Comparison of ENCODE assay signal across 18 cellular contexts in genomic region chr7:69105092-69105491, GRCh38.
A peak's percentile ranks its signal among the peaks of the same experiment; 100 is the strongest.
DNase-seq lines count a peak whose midpoint lies in the region; ATAC-seq and TF ChIP-seq lines count a peak whose summit lies in the region.
"Had no signal": no experiment of that assay in that cellular context is flagged by ENCODE, and none has a peak within 500 bp of the region (broad histone marks: within the 10 kb centered on the region; RNA-seq: fewer than 3 reads in every experiment).

No MANE protein-coding gene starts in this region.

- CTCF ChIA-PET in PC-3 (lab: Charles Lee) = no interaction called here

- POLR2A ChIA-PET in PC-3 (lab: Charles Lee; ENCODE audit: unreplicated experiment) = no interaction called here

- H3K9me3 Mint-ChIP-seq in endodermal cell = peaks cover 2% of the 10 kb centered on the region
- H3K9me3 Mint-ChIP-seq in activated T-cell treated with anti-CD3 and anti-CD28 coated beads, Interleukin-2, amount 50 U/mL, for 24 hours = peaks cover 8% of the 10 kb centered on the region
- H3K9me3 Mint-ChIP-seq in activated T-cell treated with anti-CD3 and anti-CD28 coated beads, Interleukin-2, amount 50 U/mL, for 4 hours = peaks cover 5% of the 10 kb centered on the region

- H3K4me3 Mint-ChIP-seq in endodermal cell = no peak overlapping the region
- no peak overlapping the region for H3K4me3 Mint-ChIP-seq in activated T-cell treated with anti-CD3 and anti-CD28 coated beads, Interleukin-2, amount 50 U/mL, for 24 hours
- H3K4me3 Mint-ChIP-seq in activated T-cell treated with anti-CD3 and anti-CD28 coated beads, Interleukin-2, amount 50 U/mL, for 4 hours = no peak overlapping the region

- intact Hi-C loops in PC-3 (cut with micrococcal nuclease) (no loop called here), left lung (cut with DNase I) (no loop called here)

- no peaks in the 10 kb centered on the region for H4K20me1 ChIP-seq in PC-3 (ENCODE audit: low read length)
- H4K20me1 ChIP-seq: BLaER1 had no signal

- no TSS peak for BruUV-seq in PC-3 (replicated peaks; lab: Mats Ljungman, UMichigan)

- H3K9me3 ChIP-seq in PC-3 (ENCODE audit: low read length) = no peaks in the 10 kb centered on the region
- no peaks in the 10 kb centered on the region for H3K9me3 ChIP-seq in endodermal cell (ENCODE audit: control insufficient read depth, low read length)
- no peaks in the 10 kb centered on the region for H3K9me3 ChIP-seq in left lung
- H3K9me3 ChIP-seq: HAP-1 had no signal

- H3K9me2 ChIP-seq in PC-3 (replicated peaks; ENCODE audit: low read length) = no peaks in the 10 kb centered on the region

- H3K9ac ChIP-seq in PC-3 (ENCODE audit: low read length) (no peak overlapping the region), endodermal cell (ENCODE audit: extremely low read depth, low read length, poor library complexity, severe bottlenecking) (no peak overlapping the region)
- H3K9ac ChIP-seq: BLaER1 had no signal

- H3K27ac Mint-ChIP-seq in endodermal cell = peak overlapping the region; percentile 85
- no peak overlapping the region for H3K27ac Mint-ChIP-seq in activated T-cell treated with anti-CD3 and anti-CD28 coated beads, Interleukin-2, amount 50 U/mL, for 24 hours

- no peaks in the 10 kb centered on the region for H3F3A ChIP-seq in PC-3 (ENCODE audit: low read length, unreplicated experiment)

- TF ChIP-seq CTCF in PC-3 (conservative IDR thresholded peaks at IDR 0.05; ENCODE audit: low read depth, low read length) = no peak
- TF ChIP-seq CTCF in endodermal cell (conservative IDR thresholded peaks at IDR 0.05) = no peak
- TF ChIP-seq CTCF in left lung (IDR thresholded peaks at IDR 0.05) = no peak

- peaks cover 47% of the 10 kb centered on the region for H3K4me1 Mint-ChIP-seq in endodermal cell
- H3K4me1 Mint-ChIP-seq in activated T-cell treated with anti-CD3 and anti-CD28 coated beads, Interleukin-2, amount 50 U/mL, for 24 hours (ENCODE audit: low read depth) = no peaks in the 10 kb centered on the region
- no peaks in the 10 kb centered on the region for H3K4me1 Mint-ChIP-seq in activated T-cell treated with anti-CD3 and anti-CD28 coated beads, Interleukin-2, amount 50 U/mL, for 4 hours (ENCODE audit: low read depth)

- H3K27me3 Mint-ChIP-seq in endodermal cell (ENCODE audit: insufficient read depth) = peaks cover 9% of the 10 kb centered on the region
- H3K27me3 Mint-ChIP-seq in activated T-cell treated with anti-CD3 and anti-CD28 coated beads, Interleukin-2, amount 50 U/mL, for 24 hours = no peaks in the 10 kb centered on the region
- no peaks in the 10 kb centered on the region for H3K27me3 Mint-ChIP-seq in activated T-cell treated with anti-CD3 and anti-CD28 coated beads, Interleukin-2, amount 50 U/mL, for 4 hours (ENCODE audit: low read depth)

- H3K27ac ChIP-seq in PC-3 (ENCODE audit: low read length) (no peak overlapping the region), endodermal cell (ENCODE audit: low read depth, low read length) (no peak overlapping the region), left lung (no peak overlapping the region)
- H3K27ac ChIP-seq: BLaER1, SK-N-MC had no signal

- H3K79me2 ChIP-seq in PC-3 (ENCODE audit: low read length) = no peaks in the 10 kb centered on the region

- no peaks in the 10 kb centered on the region for H3K36me3 Mint-ChIP-seq in endodermal cell (ENCODE audit: low read depth)
- no peaks in the 10 kb centered on the region for H3K36me3 Mint-ChIP-seq in activated T-cell treated with anti-CD3 and anti-CD28 coated beads, Interleukin-2, amount 50 U/mL, for 24 hours (ENCODE audit: low read depth)
- no peaks in the 10 kb centered on the region for H3K36me3 Mint-ChIP-seq in activated T-cell treated with anti-CD3 and anti-CD28 coated beads, Interleukin-2, amount 50 U/mL, for 4 hours (ENCODE audit: insufficient read depth)

- no peak for ATAC-seq in PC-3
- ATAC-seq in left lung = peak; percentile 22
- no peak for ATAC-seq in activated T-cell treated with anti-CD3 and anti-CD28 coated beads, Interleukin-2, amount 50 U/mL, for 4 hours
- ATAC-seq: Right ventricle myocardium inferior had no signal

- H3K4me2 ChIP-seq in PC-3 (ENCODE audit: low read length) = no peak overlapping the region
- H3K4me2 ChIP-seq: BLaER1 had no signal

- H3K36me3 ChIP-seq in PC-3 (ENCODE audit: low read depth, low read length) (no peaks in the 10 kb centered on the region), endodermal cell (ENCODE audit: control insufficient read depth, insufficient read depth, low read length) (no peaks in the 10 kb centered on the region), left lung (no peaks in the 10 kb centered on the region)
- H3K36me3 ChIP-seq: BLaER1, HAP-1 had no signal

- WGBS in endodermal cell (ENCODE audit: insufficient coverage in 1 of 2, insufficient read length in 1 of 2), 2 experiments = 63 to 80% methylated on average over 3 of the region's 3 CpGs

- H3K4me3 ChIP-seq in PC-3 (ENCODE audit: low read length) (no peak overlapping the region), endodermal cell (ENCODE audit: low read length) (no peak overlapping the region), left lung (no peak overlapping the region)
- H3K4me3 ChIP-seq: BLaER1, HAP-1, SK-N-MC had no signal

- H3K4me1 ChIP-seq in PC-3 (ENCODE audit: insufficient read depth, low read length) (no peaks in the 10 kb centered on the region), endodermal cell (ENCODE audit: control insufficient read depth, insufficient read depth, low read length) (peaks cover 12% of the 10 kb centered on the region), left lung (no peaks in the 10 kb centered on the region)
- H3K4me1 ChIP-seq: BLaER1, HAP-1 had no signal

- no peak overlapping the region for H2AFZ ChIP-seq in PC-3 (ENCODE audit: low read length)

- H3K27me3 ChIP-seq in PC-3 (ENCODE audit: low read length) (no peaks in the 10 kb centered on the region), endodermal cell (ENCODE audit: control insufficient read depth, insufficient read depth, low read length, poor library complexity, severe bottlenecking) (no peaks in the 10 kb centered on the region), left lung (no peaks in the 10 kb centered on the region)
- H3K27me3 ChIP-seq: BLaER1 had no signal

- peak; percentile 15 for DNase-seq in PC-3
- peak; percentile 70 for DNase-seq in endodermal cell
- DNase-seq in left lung = no peak
- DNase-seq in AG08396 (ENCODE audit: low spot score) = no peak
- DNase-seq in D341Med (ENCODE audit: low spot score) = no peak
- DNase-seq in activated T-cell treated with anti-CD3 and anti-CD28 coated beads, Interleukin-2, amount 50 U/mL, for 24 hours = no peak
- DNase-seq in activated T-cell treated with anti-CD3 and anti-CD28 coated beads, Interleukin-2, amount 50 U/mL, for 4 hours = no peak
- DNase-seq: EL; NCI-H1436; NCI-H2081; NCI-H2227 treated with DMSO at 0.1 percent for 48 hours; NCI-H526; NK-92 treated with Interleukin-12 subunit alpha and Interleukin-12 subunit beta, amount 100 ng/mL, for 24 hours; OCI-M1 had no signal

Comparison
In these comparisons a context has a peak if more than half of its experiments do, and no peak if none do; other contexts are left out.
1. DNase-seq: peak in PC-3 (single experiment) and endodermal cell (single experiment); none in left lung (0 of 2), AG08396 (single experiment), D341Med (single experiment), activated T-cell treated with anti-CD3 and anti-CD28 coated beads, Interleukin-2, amount 50 U/mL, for 24 hours (single experiment) and activated T-cell treated with anti-CD3 and anti-CD28 coated beads, Interleukin-2, amount 50 U/mL, for 4 hours (single experiment).